Comparison of ENCODE assay signal across 14 cellular contexts in the genomic region with DNA sequence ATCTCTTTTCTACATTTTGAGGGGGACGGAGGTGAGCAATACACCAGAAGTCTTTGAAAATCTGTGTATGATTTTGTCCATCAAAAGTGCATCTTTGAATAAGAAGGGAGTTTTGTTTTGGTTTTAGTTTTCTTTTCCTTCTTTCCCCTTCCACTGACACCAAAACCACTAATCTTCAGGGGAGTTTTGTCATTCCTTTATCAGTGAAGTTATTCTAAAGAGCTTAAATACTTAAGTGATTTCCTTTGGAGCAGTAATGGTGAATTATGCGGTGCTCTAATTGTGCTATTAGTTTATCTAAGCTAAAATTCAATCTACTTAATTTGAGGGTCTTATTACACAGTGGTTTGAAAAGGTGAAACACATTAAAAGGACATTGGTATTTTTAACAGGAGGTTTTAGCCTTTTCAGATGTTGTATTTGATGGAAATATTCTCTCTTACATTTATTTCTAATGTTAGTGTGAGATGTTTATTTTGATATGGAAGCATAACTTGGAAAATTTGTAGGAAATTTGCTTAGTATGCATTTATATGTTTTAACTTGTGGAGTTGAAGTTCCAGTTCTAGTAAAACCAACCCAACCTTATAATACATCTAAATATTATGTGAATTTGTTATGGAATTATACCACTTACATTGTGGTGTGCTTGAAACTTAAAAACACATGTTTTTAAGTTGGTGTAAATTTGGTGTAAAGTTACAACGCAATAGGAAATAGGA.
A peak's percentile ranks its signal among the peaks of the same experiment; 100 is the strongest.
DNase-seq lines count a peak whose midpoint lies in the region; ATAC-seq and TF ChIP-seq lines count a peak whose summit lies in the region.
"Had no signal": no experiment of that assay in that cellular context is flagged by ENCODE, and none has a peak within 500 bp of the region (broad histone marks: within the 10 kb centered on the region; RNA-seq: fewer than 3 reads in every experiment).

No MANE protein-coding gene starts in this region.

- H3K18ac ChIP-seq in IMR-90 (ENCODE audit: low read depth, low read length) = no peak overlapping the region

- peak; percentile 41 for DNase-seq in A673 (ENCODE audit: low spot score)
- no peak for DNase-seq in IMR-90
- DNase-seq in hepatocyte (ENCODE audit: low spot score) = no peak
- no peak for DNase-seq in neural progenitor cell (ENCODE audit: low spot score)
- DNase-seq in CD4-positive, alpha-beta memory T cell = no peak
- no peak for DNase-seq in superior temporal gyrus (ENCODE audit: extremely low spot score)
- DNase-seq: Caco-2; CD8-positive, alpha-beta memory T cell; DND-41; GDM1; HCEC 1CT had no signal

- H3K9ac ChIP-seq in IMR-90 (ENCODE audit: low read depth, low read length) (no peak overlapping the region), neural progenitor cell (no peak overlapping the region)

- no peak overlapping the region for H3K27ac ChIP-seq in A673 (ENCODE audit: low read depth, low read length, poor library complexity, severe bottlenecking)
- no peak overlapping the region for H3K27ac ChIP-seq in IMR-90 (ENCODE audit: insufficient read depth, low read length)
- H3K27ac ChIP-seq in hepatocyte = no peak overlapping the region
- H3K27ac ChIP-seq in neural progenitor cell = peak overlapping the region; percentile 8
- H3K27ac ChIP-seq in CD4-positive, alpha-beta memory T cell (ENCODE audit: low read depth, low read length) = no peak overlapping the region

- no peak overlapping the region for H3K14ac ChIP-seq in IMR-90 (replicated peaks; ENCODE audit: low read depth, low read length)

- intact Hi-C loops in A673 (cut with micrococcal nuclease; ENCODE audit: unreplicated experiment) = no loop called here
- intact Hi-C loops in IMR-90 (cut with micrococcal nuclease) = no loop called here
- intact Hi-C loops in CD4-positive, alpha-beta memory T cell (cut with micrococcal nuclease) = no loop called here

- WGBS in IMR-90 (ENCODE audit: extremely low coverage in 2 of 2, insufficient read length in 1 of 2), 2 experiments = no CpG with 5 or more reads among the region's 3 CpGs
- 61% methylated on average over 3 of the region's 3 CpGs for WGBS in hepatocyte (ENCODE audit: low lambda C conversion rate, missing lambda C conversion rate)

- ATAC-seq in IMR-90 (ENCODE audit: low read depth) = no peak
- no peak for ATAC-seq in GM18858 (IDR thresholded peaks at IDR 0.05; ENCODE audit: unreplicated experiment)

- H2AK9ac ChIP-seq in IMR-90 (replicated peaks; ENCODE audit: low read depth, low read length, poor library complexity) = no peak overlapping the region

- H3K27me3 ChIP-seq in A673 (replicated peaks; ENCODE audit: insufficient read depth, low read depth, low read length, poor library complexity) (no peaks in the 10 kb centered on the region), IMR-90 (ENCODE audit: control insufficient read depth, insufficient read depth, low read length) (no peaks in the 10 kb centered on the region), hepatocyte (no peaks in the 10 kb centered on the region), neural progenitor cell (no peaks in the 10 kb centered on the region)
- no peaks in the 10 kb centered on the region for H3K27me3 ChIP-seq in CD4-positive, alpha-beta memory T cell (ENCODE audit: insufficient read depth, low read length)

- H3K9me3 ChIP-seq in A673 (ENCODE audit: low read depth, low read length, poor library complexity, severe bottlenecking) (no peaks in the 10 kb centered on the region), IMR-90 (ENCODE audit: control insufficient read depth, insufficient read depth, low read length) (no peaks in the 10 kb centered on the region), hepatocyte (ENCODE audit: low read depth) (no peaks in the 10 kb centered on the region), neural progenitor cell (ENCODE audit: low read depth) (no peaks in the 10 kb centered on the region)
- H3K9me3 ChIP-seq in CD4-positive, alpha-beta memory T cell (ENCODE audit: control insufficient read depth in 1 of 2, low read length in 2 of 2) = no peaks in the 10 kb centered on the region
- H3K9me3 ChIP-seq: Caco-2 had no signal

- no peak overlapping the region for H2BK20ac ChIP-seq in IMR-90 (ENCODE audit: low read depth, low read length)

- POLR2A ChIA-PET in A673 (lab: Charles Lee; ENCODE audit: low non-redundant PET) = interaction anchor here (0.7 to 0.8 kb wide), 2 partner anchors 18 to 84 kb away, joined by 3 to 4 read pairs; no protein-coding TSS in a partner anchor
- POLR2A ChIA-PET in IMR-90 (lab: Charles Lee; ENCODE audit: unreplicated experiment) = interaction anchor here (0.5 kb wide), 1 partner anchor 21 kb away, joined by 12 read pairs; no protein-coding TSS in a partner anchor
- POLR2A ChIA-PET in CD4-positive, alpha-beta memory T cell (lab: Charles Lee; ENCODE audit: partially characterized antibody) = no interaction called here

- in situ Hi-C loops in IMR-90 (cut with MboI; ENCODE audit: low sequenced_read_pairs) = no loop called here

- no peak overlapping the region for H3K23ac ChIP-seq in IMR-90 (ENCODE audit: low read depth, low read length)

- peaks cover 3% of the 10 kb centered on the region for H3K36me3 ChIP-seq in A673 (ENCODE audit: insufficient read depth, low read length, poor library complexity, severe bottlenecking)
- H3K36me3 ChIP-seq in IMR-90 (ENCODE audit: control insufficient read depth, insufficient read depth, low read length) = no peaks in the 10 kb centered on the region
- H3K36me3 ChIP-seq in hepatocyte (replicated peaks; ENCODE audit: insufficient read depth, low read depth) = no peaks in the 10 kb centered on the region
- no peaks in the 10 kb centered on the region for H3K36me3 ChIP-seq in neural progenitor cell
- H3K36me3 ChIP-seq in CD4-positive, alpha-beta memory T cell (ENCODE audit: insufficient read depth, low read length) = no peaks in the 10 kb centered on the region

- no peak overlapping the region for H3K27ac Mint-ChIP-seq in neural progenitor cell
- H3K27ac Mint-ChIP-seq in CD4-positive, alpha-beta memory T cell = no peak overlapping the region
- H3K27ac Mint-ChIP-seq: CD14-positive monocyte; CD8-positive, alpha-beta memory T cell; IgD-negative memory B cell had no signal

- no peaks in the 10 kb centered on the region for H3K36me3 Mint-ChIP-seq in neural progenitor cell
- no peaks in the 10 kb centered on the region for H3K36me3 Mint-ChIP-seq in CD4-positive, alpha-beta memory T cell
- H3K36me3 Mint-ChIP-seq: CD14-positive monocyte; CD8-positive, alpha-beta memory T cell; IgD-negative memory B cell had no signal

- no peak for TF ChIP-seq CTCF in A673 (conservative IDR thresholded peaks at IDR 0.05; ENCODE audit: low read depth, low read length)
- TF ChIP-seq CTCF in IMR-90 (conservative IDR thresholded peaks at IDR 0.05; ENCODE audit: low read depth, low read length) = no peak
- TF ChIP-seq CTCF in hepatocyte (IDR thresholded peaks at IDR 0.05; ENCODE audit: poor library complexity) = no peak
- no peak for TF ChIP-seq CTCF in neural progenitor cell (IDR thresholded peaks at IDR 0.05)

- H3K4me1 ChIP-seq in A673 (ENCODE audit: insufficient read depth, low read length, poor library complexity, severe bottlenecking) = peaks cover 36% of the 10 kb centered on the region
- peaks cover 2% of the 10 kb centered on the region for H3K4me1 ChIP-seq in IMR-90 (ENCODE audit: control insufficient read depth, insufficient read depth, low read length)
- peaks cover 24% of the 10 kb centered on the region for H3K4me1 ChIP-seq in hepatocyte (ENCODE audit: insufficient read depth)
- peaks cover 38% of the 10 kb centered on the region for H3K4me1 ChIP-seq in neural progenitor cell
- no peaks in the 10 kb centered on the region for H3K4me1 ChIP-seq in CD4-positive, alpha-beta memory T cell (ENCODE audit: insufficient read depth, low read length)

- no peak overlapping the region for H4K91ac ChIP-seq in IMR-90 (ENCODE audit: insufficient read depth, low read depth, low read length)

- dilution Hi-C loops in IMR-90 (cut with HindIII; ENCODE audit: low sequenced_read_pairs, unreplicated experiment) = no loop called here

- H2AFZ ChIP-seq in IMR-90 (replicated peaks; ENCODE audit: low read length, poor library complexity) (no peak overlapping the region), hepatocyte (no peak overlapping the region), neural progenitor cell (replicated peaks) (no peak overlapping the region)

- H3K56ac ChIP-seq in IMR-90 (ENCODE audit: extremely low read depth, insufficient read depth, low read length) = no peak overlapping the region

- BruUV-seq in A673 (replicated peaks; lab: Mats Ljungman, UMichigan) (no TSS peak), IMR-90 (replicated peaks; lab: Mats Ljungman, UMichigan) (no TSS peak)

- no peak overlapping the region for H3K4me2 ChIP-seq in IMR-90 (ENCODE audit: low read depth, low read length)
- H3K4me2 ChIP-seq in hepatocyte = peak overlapping the region; percentile 17
- peak overlapping the region; percentile 19 for H3K4me2 ChIP-seq in neural progenitor cell

- H3K79me1 ChIP-seq in IMR-90 (ENCODE audit: low read depth in 1 of 2, low read length in 2 of 2) = no peaks in the 10 kb centered on the region

- no peaks in the 10 kb centered on the region for H3K9me1 ChIP-seq in IMR-90 (ENCODE audit: insufficient read depth, low read length)

- H3K4me3 Mint-ChIP-seq in neural progenitor cell = no peak overlapping the region
- H3K4me3 Mint-ChIP-seq in CD4-positive, alpha-beta memory T cell = no peak overlapping the region
- H3K4me3 Mint-ChIP-seq: CD14-positive monocyte; CD8-positive, alpha-beta memory T cell; IgD-negative memory B cell had no signal

- H4K5ac ChIP-seq in IMR-90 (ENCODE audit: low read depth, low read length) = no peak overlapping the region

- H3K4me3 ChIP-seq in A673 (ENCODE audit: low read depth, low read length, poor library complexity, severe bottlenecking) = no peak overlapping the region
- no peak overlapping the region for H3K4me3 ChIP-seq in IMR-90 (ENCODE audit: insufficient read depth, low read depth, low read length)
- no peak overlapping the region for H3K4me3 ChIP-seq in hepatocyte
- no peak overlapping the region for H3K4me3 ChIP-seq in neural progenitor cell
- H3K4me3 ChIP-seq in CD4-positive, alpha-beta memory T cell (ENCODE audit: low read length in 2 of 2) = no peak overlapping the region

- H3K27me3 Mint-ChIP-seq in neural progenitor cell (ENCODE audit: insufficient read depth, low read depth) = peaks cover 2% of the 10 kb centered on the region
- H3K27me3 Mint-ChIP-seq in CD4-positive, alpha-beta memory T cell = no peaks in the 10 kb centered on the region
- H3K27me3 Mint-ChIP-seq: CD8-positive, alpha-beta memory T cell; IgD-negative memory B cell had no signal

- no peak overlapping the region for H4K8ac ChIP-seq in IMR-90 (ENCODE audit: low read depth in 2 of 2, low read length in 2 of 2)

- H3F3A ChIP-seq in neural progenitor cell (ENCODE audit: low read depth) = peaks cover 8% of the 10 kb centered on the region

- H2BK15ac ChIP-seq in IMR-90 (ENCODE audit: low read depth, low read length) = no peak overlapping the region

- TF ChIP-seq RAD21 in IMR-90 (IDR thresholded peaks at IDR 0.05; ENCODE audit: low read length) = no peak

- H4K20me1 ChIP-seq in IMR-90 (ENCODE audit: insufficient read depth, low read length) (no peaks in the 10 kb centered on the region), hepatocyte (ENCODE audit: insufficient read depth, poor library complexity, severe bottlenecking) (no peaks in the 10 kb centered on the region), neural progenitor cell (ENCODE audit: low read depth) (no peaks in the 10 kb centered on the region)

- CTCF ChIA-PET in A673 (lab: Charles Lee) (no interaction called here), IMR-90 (lab: Yijun Ruan, JAX) (no interaction called here)
- CTCF ChIA-PET in CD4-positive, alpha-beta memory T cell (lab: Charles Lee; ENCODE audit: partially characterized antibody) = no interaction called here

- peaks cover 6% of the 10 kb centered on the region for H3K79me2 ChIP-seq in hepatocyte
- no peaks in the 10 kb centered on the region for H3K79me2 ChIP-seq in neural progenitor cell (ENCODE audit: low read depth)

- H2BK120ac ChIP-seq in IMR-90 (ENCODE audit: low read depth, low read length) = no peak overlapping the region

- peaks cover 21% of the 10 kb centered on the region for H3K4me1 Mint-ChIP-seq in neural progenitor cell
- H3K4me1 Mint-ChIP-seq in CD4-positive, alpha-beta memory T cell = no peaks in the 10 kb centered on the region
- H3K4me1 Mint-ChIP-seq: CD14-positive monocyte; CD8-positive, alpha-beta memory T cell; IgD-negative memory B cell had no signal

- H3K9me2 ChIP-seq in hepatocyte (replicated peaks; ENCODE audit: insufficient read depth) = no peaks in the 10 kb centered on the region

- no peaks in the 10 kb centered on the region for H3K9me3 Mint-ChIP-seq in neural progenitor cell
- peaks cover 0 to 8% (median 2%) of the 10 kb centered on the region in 8 donors for H3K9me3 Mint-ChIP-seq in CD4-positive, alpha-beta memory T cell

- H2BK5ac ChIP-seq in IMR-90 (ENCODE audit: low read depth, low read length, poor library complexity, severe bottlenecking) = no peak overlapping the region

- H3K4ac ChIP-seq in IMR-90 (ENCODE audit: low read depth, low read length) = no peak overlapping the region

- H2AK5ac ChIP-seq in IMR-90 (ENCODE audit: low read depth, low read length) = no peak overlapping the region

- TF ChIP-seq POLR2A in IMR-90 (IDR thresholded peaks at IDR 0.05; ENCODE audit: low read depth, low read length) = no peak
